Comparison of ENCODE assay signal across 1 cellular context in the genomic region with DNA sequence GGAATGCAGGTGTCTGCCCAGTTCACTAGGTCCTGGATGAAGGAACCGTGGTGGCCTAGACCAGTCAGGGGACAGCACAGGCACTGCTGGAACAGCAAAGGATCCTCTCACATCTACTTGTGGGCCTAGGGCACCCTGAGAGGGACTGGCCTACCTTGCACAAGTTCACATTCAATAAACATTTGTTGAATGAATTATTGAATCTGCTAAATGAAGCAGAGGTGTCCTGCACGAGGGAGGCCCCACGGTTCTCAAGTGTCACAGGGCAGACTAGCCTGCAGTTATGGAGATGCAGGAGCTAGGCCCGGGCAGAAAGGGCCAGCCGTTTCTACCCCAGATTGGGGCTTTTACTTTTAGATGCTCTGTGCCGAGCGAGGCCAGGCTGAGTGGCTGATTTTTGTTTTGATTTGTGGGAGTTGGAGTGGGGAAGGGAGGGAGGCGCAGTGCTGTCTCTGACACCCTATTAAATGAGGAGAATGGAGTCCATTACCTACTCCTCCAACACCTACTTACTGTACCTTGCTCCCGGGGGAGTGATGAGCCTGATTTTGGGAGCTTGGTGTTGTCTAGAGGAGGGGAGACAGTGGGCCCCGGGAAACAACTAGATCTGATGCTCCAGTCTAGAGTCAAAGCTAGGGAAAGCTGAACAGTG.
A peak's percentile ranks its signal among the peaks of the same experiment; 100 is the strongest.
TF ChIP-seq lines count a peak whose summit lies in the region.

No MANE protein-coding gene starts in this region.

TF ChIP-seq in K562, 482 proteins besides CTCF, POLR2A, EP300 and RAD21:
- TF ChIP-seq, protein P1, sequence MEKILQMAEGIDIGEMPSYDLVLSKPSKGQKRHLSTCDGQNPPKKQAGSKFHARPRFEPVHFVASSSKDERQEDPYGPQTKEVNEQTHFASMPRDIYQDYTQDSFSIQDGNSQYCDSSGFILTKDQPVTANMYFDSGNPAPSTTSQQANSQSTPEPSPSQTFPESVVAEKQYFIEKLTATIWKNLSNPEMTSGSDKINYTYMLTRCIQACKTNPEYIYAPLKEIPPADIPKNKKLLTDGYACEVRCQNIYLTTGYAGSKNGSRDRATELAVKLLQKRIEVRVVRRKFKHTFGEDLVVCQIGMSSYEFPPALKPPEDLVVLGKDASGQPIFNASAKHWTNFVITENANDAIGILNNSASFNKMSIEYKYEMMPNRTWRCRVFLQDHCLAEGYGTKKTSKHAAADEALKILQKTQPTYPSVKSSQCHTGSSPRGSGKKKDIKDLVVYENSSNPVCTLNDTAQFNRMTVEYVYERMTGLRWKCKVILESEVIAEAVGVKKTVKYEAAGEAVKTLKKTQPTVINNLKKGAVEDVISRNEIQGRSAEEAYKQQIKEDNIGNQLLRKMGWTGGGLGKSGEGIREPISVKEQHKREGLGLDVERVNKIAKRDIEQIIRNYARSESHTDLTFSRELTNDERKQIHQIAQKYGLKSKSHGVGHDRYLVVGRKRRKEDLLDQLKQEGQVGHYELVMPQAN (IDR thresholded peaks at IDR 0.05; ENCODE audit: borderline replicate concordance) = no peak
- TF ChIP-seq, protein P2, sequence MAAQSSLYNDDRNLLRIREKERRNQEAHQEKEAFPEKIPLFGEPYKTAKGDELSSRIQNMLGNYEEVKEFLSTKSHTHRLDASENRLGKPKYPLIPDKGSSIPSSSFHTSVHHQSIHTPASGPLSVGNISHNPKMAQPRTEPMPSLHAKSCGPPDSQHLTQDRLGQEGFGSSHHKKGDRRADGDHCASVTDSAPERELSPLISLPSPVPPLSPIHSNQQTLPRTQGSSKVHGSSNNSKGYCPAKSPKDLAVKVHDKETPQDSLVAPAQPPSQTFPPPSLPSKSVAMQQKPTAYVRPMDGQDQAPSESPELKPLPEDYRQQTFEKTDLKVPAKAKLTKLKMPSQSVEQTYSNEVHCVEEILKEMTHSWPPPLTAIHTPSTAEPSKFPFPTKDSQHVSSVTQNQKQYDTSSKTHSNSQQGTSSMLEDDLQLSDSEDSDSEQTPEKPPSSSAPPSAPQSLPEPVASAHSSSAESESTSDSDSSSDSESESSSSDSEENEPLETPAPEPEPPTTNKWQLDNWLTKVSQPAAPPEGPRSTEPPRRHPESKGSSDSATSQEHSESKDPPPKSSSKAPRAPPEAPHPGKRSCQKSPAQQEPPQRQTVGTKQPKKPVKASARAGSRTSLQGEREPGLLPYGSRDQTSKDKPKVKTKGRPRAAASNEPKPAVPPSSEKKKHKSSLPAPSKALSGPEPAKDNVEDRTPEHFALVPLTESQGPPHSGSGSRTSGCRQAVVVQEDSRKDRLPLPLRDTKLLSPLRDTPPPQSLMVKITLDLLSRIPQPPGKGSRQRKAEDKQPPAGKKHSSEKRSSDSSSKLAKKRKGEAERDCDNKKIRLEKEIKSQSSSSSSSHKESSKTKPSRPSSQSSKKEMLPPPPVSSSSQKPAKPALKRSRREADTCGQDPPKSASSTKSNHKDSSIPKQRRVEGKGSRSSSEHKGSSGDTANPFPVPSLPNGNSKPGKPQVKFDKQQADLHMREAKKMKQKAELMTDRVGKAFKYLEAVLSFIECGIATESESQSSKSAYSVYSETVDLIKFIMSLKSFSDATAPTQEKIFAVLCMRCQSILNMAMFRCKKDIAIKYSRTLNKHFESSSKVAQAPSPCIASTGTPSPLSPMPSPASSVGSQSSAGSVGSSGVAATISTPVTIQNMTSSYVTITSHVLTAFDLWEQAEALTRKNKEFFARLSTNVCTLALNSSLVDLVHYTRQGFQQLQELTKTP (IDR thresholded peaks at IDR 0.05; ENCODE audit: low read depth in 1 of 2, partially characterized antibody in 2 of 2) = no peak
- TF ChIP-seq, protein P3, sequence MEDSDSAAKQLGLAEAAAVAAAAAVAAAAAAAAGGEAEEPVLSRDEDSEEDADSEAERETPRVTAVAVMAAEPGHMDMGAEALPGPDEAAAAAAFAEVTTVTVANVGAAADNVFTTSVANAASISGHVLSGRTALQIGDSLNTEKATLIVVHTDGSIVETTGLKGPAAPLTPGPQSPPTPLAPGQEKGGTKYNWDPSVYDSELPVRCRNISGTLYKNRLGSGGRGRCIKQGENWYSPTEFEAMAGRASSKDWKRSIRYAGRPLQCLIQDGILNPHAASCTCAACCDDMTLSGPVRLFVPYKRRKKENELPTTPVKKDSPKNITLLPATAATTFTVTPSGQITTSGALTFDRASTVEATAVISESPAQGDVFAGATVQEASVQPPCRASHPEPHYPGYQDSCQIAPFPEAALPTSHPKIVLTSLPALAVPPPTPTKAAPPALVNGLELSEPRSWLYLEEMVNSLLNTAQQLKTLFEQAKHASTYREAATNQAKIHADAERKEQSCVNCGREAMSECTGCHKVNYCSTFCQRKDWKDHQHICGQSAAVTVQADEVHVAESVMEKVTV (CRISPR knock-in tag; IDR thresholded peaks at IDR 0.05) = 0 out of 2 replicates have a peak, but pooled peaks have one; percentile 19
- TF ChIP-seq ETV1 (tag; conservative IDR thresholded peaks at IDR 0.05; ENCODE audit: low read depth) (0 out of 2 replicates have a peak, but pooled peaks have one; percentile 23), ZFP36 (IDR thresholded peaks at IDR 0.05; ENCODE audit: low read depth, low read length, partially characterized antibody) (no peak), DMBX1 (CRISPR knock-in tag; IDR thresholded peaks at IDR 0.05; ENCODE audit: borderline replicate concordance) (peak; percentile 25; the same call in 1 of the 2 replicates), ZNF583 (CRISPR knock-in tag; IDR thresholded peaks at IDR 0.05) (0 out of 2 replicates have a peak, but pooled peaks have one; percentile 9), XRCC4 (IDR thresholded peaks at IDR 0.05; ENCODE audit: extremely low read depth, insufficient read depth, insufficient read length) (no peak), ZEB2 (IDR thresholded peaks at IDR 0.05) (no peak), CXXC5 (CRISPR knock-in tag; IDR thresholded peaks at IDR 0.05) (no peak), PTRF (tag; IDR thresholded peaks at IDR 0.05) (0 out of 2 replicates have a peak, but pooled peaks have one; percentile 37)
